In genomic region chr1:112808861-112809684, GRCh38 we compare ENCODE assay signal across 8 cellular contexts.
A peak's percentile ranks its signal among the peaks of the same experiment; 100 is the strongest.
DNase-seq lines count a peak whose midpoint lies in the region; ATAC-seq lines count a peak whose summit lies in the region.

No MANE protein-coding gene starts in this region.

- H3K4me1 ChIP-seq in skeletal muscle tissue (ENCODE audit: control insufficient read depth in 3 of 3, insufficient read depth in 3 of 3, low read length in 3 of 3) = peaks cover 16 to 19% (median 18%) of the 10 kb centered on the region in 3 donors

- peak overlapping the region in 2 of 3 donors; percentile 20 to 74 for H3K9ac ChIP-seq in skeletal muscle tissue (ENCODE audit: low read depth in 1 of 3, low read length in 3 of 3)

- H3K9me3 ChIP-seq in skeletal muscle tissue (ENCODE audit: control insufficient read depth in 3 of 3, low read length in 3 of 3) = no peaks in the 10 kb centered on the region

- DNase-seq in AG20443 (ENCODE audit: low spot score) = peak; percentile 91
- DNase-seq in NCI-H1092 (lab: John Stamatoyannopoulos, UW) = peak; percentile 50
- peak; percentile 63 for DNase-seq in T1000 (lab: John Stamatoyannopoulos, UW)
- peak; percentile 86 for DNase-seq in astrocyte of the hippocampus (ENCODE audit: low read depth, low spot score)
- DNase-seq in hippocampal formation (lab: John Stamatoyannopoulos, UW) = peak; percentile 62 to 75

- no peaks in the 10 kb centered on the region for H3K36me3 ChIP-seq in skeletal muscle tissue (ENCODE audit: control insufficient read depth in 3 of 3, insufficient read depth in 3 of 3, low read length in 3 of 3)

- ATAC-seq in GM19351 (IDR thresholded peaks at IDR 0.05; ENCODE audit: unreplicated experiment) = peak; percentile 50
- no peak for ATAC-seq in GM18519 (IDR thresholded peaks at IDR 0.05; ENCODE audit: low FRiP score, unreplicated experiment)

- H3K27ac ChIP-seq in skeletal muscle tissue (ENCODE audit: low read depth, low read length) = peak overlapping the region; percentile 90

- H3K4me3 ChIP-seq in skeletal muscle tissue (ENCODE audit: low read length in 3 of 3) = peak overlapping the region; percentile 15 to 52 (median 30)

- no peaks in the 10 kb centered on the region for H3K27me3 ChIP-seq in skeletal muscle tissue (ENCODE audit: control insufficient read depth in 3 of 3, insufficient read depth in 3 of 3, low read length in 3 of 3)
